8 cellular contexts compared by ENCODE assay signal in genomic region chr22:38973289-38974169, GRCh38. TPM values are rescaled to one million over a fixed set of nuclear protein-coding genes. Genes with fewer than 3 reads are reported as not detected.
A peak's percentile ranks its signal among the peaks of the same experiment; 100 is the strongest.
DNase-seq lines count a peak whose midpoint lies in the region; ATAC-seq and TF ChIP-seq lines count a peak whose summit lies in the region.

No MANE protein-coding gene starts in this region.

- H3K9me3 Mint-ChIP-seq in brain = peaks cover 0 to 10% (median 7%) of the 10 kb centered on the region in 5 experiments

- no peak overlapping the region for H3K27ac Mint-ChIP-seq in brain

- TF ChIP-seq CTCF in brain (conservative IDR thresholded peaks at IDR 0.05) (peak; percentile 66 to 82), thoracic aorta (IDR thresholded peaks at IDR 0.05) (peak; percentile 65)

- H3K4me3 ChIP-seq in thoracic aorta = no peak overlapping the region

- DNase-seq in AG20443 (ENCODE audit: low spot score) (peak; percentile 72), GM19240 (ENCODE audit: insufficient read length, low spot score) (peak; percentile 65), T-helper 2 cell (peak in 4 of 5 experiments; percentile 12 to 61 (median 28)), lung microvascular endothelial cell (ENCODE audit: low read depth in 2 of 2) (peak; percentile 48 to 50), thoracic aorta (ENCODE audit: low spot score) (no peak), GDM1 (lab: John Stamatoyannopoulos, UW) (no peak)

- H3K4me3 Mint-ChIP-seq in brain = no peak overlapping the region

- no peaks in the 10 kb centered on the region for H3K27me3 ChIP-seq in thoracic aorta (replicated peaks; ENCODE audit: insufficient read depth)

- no peaks in the 10 kb centered on the region for H3K4me1 Mint-ChIP-seq in brain

- H3K9me3 ChIP-seq in thoracic aorta = no peaks in the 10 kb centered on the region

- no peaks in the 10 kb centered on the region for H3K36me3 Mint-ChIP-seq in brain

- no peaks in the 10 kb centered on the region for H3K36me3 ChIP-seq in thoracic aorta

- H3K4me1 ChIP-seq in thoracic aorta (ENCODE audit: control insufficient read depth in 1 of 2, low read depth in 2 of 2) = no peaks in the 10 kb centered on the region

- ATAC-seq in thoracic aorta (ENCODE audit: insufficient number of reproducible peaks, low FRiP score, low read depth) (no peak), SK-N-SH treated with all-trans-retinoic acid at 6 μM for 48 hours (no peak)

- no peak overlapping the region for H3K27ac ChIP-seq in thoracic aorta

- peaks cover 25% of the 10 kb centered on the region for H3K27me3 Mint-ChIP-seq in brain

TF ChIP-seq in SK-N-SH treated with all-trans-retinoic acid at 6 μM for 48 hours, 23 proteins besides CTCF, POLR2A, EP300 and RAD21:
- TF ChIP-seq TOX (CRISPR knock-in tag; IDR thresholded peaks at IDR 0.05; ENCODE audit: borderline replicate concordance) = no peak
- no peak for TF ChIP-seq OSR1 (CRISPR knock-in tag; IDR thresholded peaks at IDR 0.05)
- TF ChIP-seq ARNTL (CRISPR knock-in tag; IDR thresholded peaks at IDR 0.05; ENCODE audit: borderline replicate concordance, low read depth) = no peak
- TF ChIP-seq ZFP30 (CRISPR knock-in tag; IDR thresholded peaks at IDR 0.05) = no peak
- TF ChIP-seq, protein P1, sequence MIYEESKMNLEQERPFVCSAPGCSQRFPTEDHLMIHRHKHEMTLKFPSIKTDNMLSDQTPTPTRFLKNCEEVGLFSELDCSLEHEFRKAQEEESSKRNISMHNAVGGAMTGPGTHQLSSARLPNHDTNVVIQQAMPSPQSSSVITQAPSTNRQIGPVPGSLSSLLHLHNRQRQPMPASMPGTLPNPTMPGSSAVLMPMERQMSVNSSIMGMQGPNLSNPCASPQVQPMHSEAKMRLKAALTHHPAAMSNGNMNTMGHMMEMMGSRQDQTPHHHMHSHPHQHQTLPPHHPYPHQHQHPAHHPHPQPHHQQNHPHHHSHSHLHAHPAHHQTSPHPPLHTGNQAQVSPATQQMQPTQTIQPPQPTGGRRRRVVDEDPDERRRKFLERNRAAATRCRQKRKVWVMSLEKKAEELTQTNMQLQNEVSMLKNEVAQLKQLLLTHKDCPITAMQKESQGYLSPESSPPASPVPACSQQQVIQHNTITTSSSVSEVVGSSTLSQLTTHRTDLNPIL (CRISPR knock-in tag; IDR thresholded peaks at IDR 0.05; ENCODE audit: low read depth) = no peak
- no peak for TF ChIP-seq GLIS3 (CRISPR knock-in tag; IDR thresholded peaks at IDR 0.05)

RNA-seq across cellular contexts. Expression of gene APOBEC3B, which starts 8.6 kb away (rescaled TPM):
- polyA plus RNA-seq in brain (ENCODE audit: insufficient read depth, low read depth, low replicate concordance) = 49.9 TPM
- total RNA-seq in lung microvascular endothelial cell (0.20 and 1.3 TPM in 2 replicates), thoracic aorta (under 1 TPM in 1 of 2 donors, not detected in 1; 0.42 TPM)

RNA-seq across cellular contexts. Expression of gene APOBEC3A, which starts 16.1 kb away (rescaled TPM):
- not detected for polyA plus RNA-seq in brain (ENCODE audit: insufficient read depth, low read depth, low replicate concordance)
- total RNA-seq in lung microvascular endothelial cell (not detected in 2 replicates), thoracic aorta (1 to 10 TPM in 1 of 2 donors, under 1 TPM in 1; 0.41 to 5.1 TPM)

RNA-seq across cellular contexts. Expression of gene APOBEC3C, which starts 40.5 kb away (rescaled TPM):
- 6.7 TPM for polyA plus RNA-seq in brain (ENCODE audit: insufficient read depth, low read depth, low replicate concordance)
- total RNA-seq in lung microvascular endothelial cell = 0.20 and 2.0 TPM in 2 replicates
- total RNA-seq in thoracic aorta = 10 to 100 TPM in 1 of 2 donors, 1 to 10 TPM in 1; 5.5 to 22.3 TPM

RNA-seq across cellular contexts. Expression of gene APOBEC3D, which starts 47.4 kb away (rescaled TPM):
- 1.1 TPM for polyA plus RNA-seq in brain (ENCODE audit: insufficient read depth, low read depth, low replicate concordance)
- under 0.01 and 0.44 TPM in 2 replicates for total RNA-seq in lung microvascular endothelial cell
- 1 to 10 TPM; 1.4 to 1.8 TPM for total RNA-seq in thoracic aorta

Comparison
In these comparisons a context has a peak if more than half of its experiments do, and no peak if none do; other contexts are left out.
1. DNase-seq: peak in AG20443 (single experiment), GM19240 (single experiment), T-helper 2 cell (4 of 5) and lung microvascular endothelial cell (2 of 2); none in thoracic aorta (single experiment) and GDM1 (single experiment).